ENCODE assay signal across 1 cellular context in the genomic region with DNA sequence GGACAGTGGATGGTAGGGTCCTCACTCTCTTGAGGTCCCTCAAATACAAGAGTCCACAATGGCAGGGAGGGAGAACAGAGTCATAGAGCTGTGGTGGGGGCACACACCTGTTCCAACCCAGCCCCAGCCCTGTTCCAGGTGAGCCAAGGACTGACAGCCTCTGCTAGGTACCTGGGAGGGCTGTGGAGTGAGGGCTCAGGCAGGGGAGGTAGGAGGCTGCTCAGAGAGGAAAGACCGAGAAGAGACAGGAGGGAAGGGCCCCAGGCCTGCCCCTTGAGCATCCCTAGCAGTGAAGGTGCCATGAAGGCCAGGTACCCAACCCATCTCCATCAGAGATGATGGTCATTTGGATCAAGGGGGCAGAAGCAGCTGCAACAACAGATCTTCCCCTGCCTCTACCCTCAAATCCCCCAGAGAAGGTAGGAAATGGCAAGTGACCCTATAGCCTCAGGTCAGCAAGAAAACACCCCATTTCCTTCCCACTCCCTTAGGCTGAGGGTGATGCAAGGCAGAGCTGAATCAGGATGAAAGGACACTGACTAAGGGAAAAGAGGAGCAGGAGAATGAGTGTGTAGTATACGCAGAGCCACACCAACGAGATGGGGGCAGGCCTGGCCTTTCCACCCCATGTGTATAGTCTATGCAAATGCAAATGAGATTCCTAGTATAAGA.
TF ChIP-seq lines count a peak whose summit lies in the region.

No MANE protein-coding gene starts in this region.

TF ChIP-seq in HCT116, 20 proteins besides CTCF, POLR2A, EP300 and RAD21 (continued from another document):
- TF ChIP-seq REST (IDR thresholded peaks at IDR 0.05; ENCODE audit: low read depth): no peak
- no peak for TF ChIP-seq POLR2AphosphoS5 (IDR thresholded peaks at IDR 0.05; ENCODE audit: low read depth, low read length)
- no peak for TF ChIP-seq YY1 (IDR thresholded peaks at IDR 0.05; ENCODE audit: extremely low read depth, insufficient replicate concordance, low read depth, low read length)
- TF ChIP-seq ZNF274 (IDR thresholded peaks at IDR 0.05; ENCODE audit: low read depth, low read length): no peak
- TF ChIP-seq CBX3 (IDR thresholded peaks at IDR 0.05; ENCODE audit: low read depth): no peak
- TF ChIP-seq SRF (IDR thresholded peaks at IDR 0.05; ENCODE audit: low read depth): no peak
- no peak for TF ChIP-seq TCF7L2 (IDR thresholded peaks at IDR 0.05; ENCODE audit: borderline replicate concordance, extremely low read depth, insufficient read depth, insufficient read length)
- TF ChIP-seq CEBPB (IDR thresholded peaks at IDR 0.05; ENCODE audit: low read depth): no peak
TF ChIP-seq in HCT116: peak in this region for 0.
